Comparison of ENCODE assay signal across 8 cellular contexts in genomic region chr21:37758997-37759396, GRCh38.
A peak's percentile ranks its signal among the peaks of the same experiment; 100 is the strongest.
DNase-seq lines count a peak whose midpoint lies in the region; ATAC-seq and TF ChIP-seq lines count a peak whose summit lies in the region.

No MANE protein-coding gene starts in this region.

- peak; percentile 98 for TF ChIP-seq CTCF in VCaP (conservative IDR thresholded peaks at IDR 0.05)

- no peaks in the 10 kb centered on the region for H3K36me3 Mint-ChIP-seq in activated T-cell treated with anti-CD3 and anti-CD28 coated beads, Interleukin-2, amount 50 U/mL, for 72 hours (ENCODE audit: insufficient read depth in 2 of 2)
- H3K36me3 Mint-ChIP-seq in activated T-cell treated with anti-CD3 and anti-CD28 coated beads, Interleukin-2, amount 50 U/mL, for 24 hours (ENCODE audit: low read depth): no peaks in the 10 kb centered on the region

- peaks cover 14% of the 10 kb centered on the region for H3K27me3 Mint-ChIP-seq in activated T-cell treated with anti-CD3 and anti-CD28 coated beads, Interleukin-2, amount 50 U/mL, for 72 hours (ENCODE audit: low read depth)
- H3K27me3 Mint-ChIP-seq in activated T-cell treated with anti-CD3 and anti-CD28 coated beads, Interleukin-2, amount 50 U/mL, for 24 hours: peaks cover 12% of the 10 kb centered on the region

- no peak for ATAC-seq in activated T-cell treated with anti-CD3 and anti-CD28 coated beads, Interleukin-2, amount 50 U/mL, for 72 hours (replicated peaks in 1 of 2)
- no peak for ATAC-seq in HG03025 (IDR thresholded peaks at IDR 0.05; ENCODE audit: low FRiP score, unreplicated experiment)
- no peak for ATAC-seq in HG03108 (IDR thresholded peaks at IDR 0.05; ENCODE audit: unreplicated experiment)

- H3K27ac ChIP-seq in VCaP: no peak overlapping the region

- peak; percentile 8 to 12 for DNase-seq in activated T-cell treated with anti-CD3 and anti-CD28 coated beads, Interleukin-2, amount 50 U/mL, for 72 hours
- no peak for DNase-seq in activated T-cell treated with anti-CD3 and anti-CD28 coated beads, Interleukin-2, amount 50 U/mL, for 24 hours
- DNase-seq in NCI-H1105 (lab: John Stamatoyannopoulos, UW) (peak; percentile 37), left kidney (ENCODE audit: low read depth, low spot score) (peak; percentile 70), DMS79 treated with DMSO at 0.1 percent for 48 hours (lab: John Stamatoyannopoulos, UW) (no peak)

- H3K4me3 Mint-ChIP-seq in activated T-cell treated with anti-CD3 and anti-CD28 coated beads, Interleukin-2, amount 50 U/mL, for 72 hours: no peak overlapping the region
- H3K4me3 Mint-ChIP-seq in activated T-cell treated with anti-CD3 and anti-CD28 coated beads, Interleukin-2, amount 50 U/mL, for 24 hours: no peak overlapping the region

- H3K4me1 Mint-ChIP-seq in activated T-cell treated with anti-CD3 and anti-CD28 coated beads, Interleukin-2, amount 50 U/mL, for 72 hours (ENCODE audit: low read depth): no peaks in the 10 kb centered on the region
- no peaks in the 10 kb centered on the region for H3K4me1 Mint-ChIP-seq in activated T-cell treated with anti-CD3 and anti-CD28 coated beads, Interleukin-2, amount 50 U/mL, for 24 hours (ENCODE audit: low read depth)

- no peak overlapping the region for H3K27ac Mint-ChIP-seq in activated T-cell treated with anti-CD3 and anti-CD28 coated beads, Interleukin-2, amount 50 U/mL, for 72 hours
- H3K27ac Mint-ChIP-seq in activated T-cell treated with anti-CD3 and anti-CD28 coated beads, Interleukin-2, amount 50 U/mL, for 24 hours: no peak overlapping the region

- no peaks in the 10 kb centered on the region for H3K9me3 Mint-ChIP-seq in activated T-cell treated with anti-CD3 and anti-CD28 coated beads, Interleukin-2, amount 50 U/mL, for 72 hours
- H3K9me3 Mint-ChIP-seq in activated T-cell treated with anti-CD3 and anti-CD28 coated beads, Interleukin-2, amount 50 U/mL, for 24 hours: no peaks in the 10 kb centered on the region

Comparison
In these comparisons a context has a peak if more than half of its experiments do, and no peak if none do; other contexts are left out.
1. DNase-seq: peak in activated T-cell treated with anti-CD3 and anti-CD28 coated beads, Interleukin-2, amount 50 U/mL, for 72 hours (2 of 2), NCI-H1105 (single experiment) and left kidney (single experiment); none in activated T-cell treated with anti-CD3 and anti-CD28 coated beads, Interleukin-2, amount 50 U/mL, for 24 hours (single experiment) and DMS79 treated with DMSO at 0.1 percent for 48 hours (single experiment).